In the genomic region with DNA sequence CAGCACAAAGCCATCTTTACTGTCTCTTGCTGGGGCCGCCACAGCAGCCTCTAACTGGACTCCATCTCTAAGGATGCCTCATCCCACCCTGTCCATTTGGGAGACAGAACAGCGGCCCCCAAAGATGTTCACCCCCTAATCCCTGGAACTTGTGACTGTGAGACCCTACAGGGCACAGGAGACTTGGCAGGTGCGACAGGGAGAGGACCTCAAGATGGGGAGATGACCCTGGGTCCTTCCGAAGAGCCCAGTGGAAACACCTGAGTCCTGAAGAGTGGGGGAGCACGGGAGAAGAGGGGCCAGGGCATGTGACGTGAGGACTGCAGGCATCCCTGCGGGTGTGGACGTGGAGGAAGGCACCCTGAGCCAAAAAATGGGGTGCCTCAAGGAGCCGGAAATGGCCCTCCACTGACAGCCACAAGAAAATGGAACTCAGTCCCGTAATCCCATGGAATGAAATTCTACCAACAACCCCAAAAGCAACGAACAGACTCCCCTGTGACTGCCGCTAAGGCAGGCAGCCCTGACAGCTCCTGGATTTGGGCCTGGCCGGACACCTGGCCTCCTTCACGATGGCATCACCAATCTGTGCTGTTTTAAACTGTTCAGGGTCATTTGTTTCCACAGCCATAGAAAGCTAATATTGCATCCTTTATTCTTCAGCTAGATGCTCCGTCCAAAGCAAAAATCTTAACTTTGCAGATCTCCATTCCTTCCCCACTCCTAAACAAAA, we compare ENCODE assay signal across 27 cellular contexts.
"Had no signal": no experiment of that assay in that cellular context is flagged by ENCODE, and none has a peak within 500 bp of the region (broad histone marks: within the 10 kb centered on the region; RNA-seq: fewer than 3 reads in every experiment).

No MANE protein-coding gene starts in this region.

- H3K9ac ChIP-seq: neural progenitor cell had no signal

- H2AFZ ChIP-seq: neural progenitor cell had no signal

- H3K4me2 ChIP-seq: neural progenitor cell, smooth muscle cell had no signal

- H3K27ac ChIP-seq: left lung, lower lobe of right lung, neural progenitor cell, ovary, prostate gland, stomach, suprapubic skin, thoracic aorta, tibial artery, upper lobe of right lung had no signal

- H3K9me3 ChIP-seq: heart left ventricle, left lung, lower lobe of right lung, mucosa of descending colon, ovary, prostate gland, stomach, suprapubic skin, thoracic aorta, tibial artery, upper lobe of right lung had no signal

- H3K4me1 ChIP-seq: neural progenitor cell had no signal

- H3K4me3 ChIP-seq: heart left ventricle, left lung, lower lobe of right lung, mucosa of descending colon, neural progenitor cell, ovary, prostate gland, smooth muscle cell, stomach, suprapubic skin, thoracic aorta, tibial artery, upper lobe of right lung had no signal

- ATAC-seq: heart left ventricle; left colon; left lung; lower lobe of right lung; mucosa of descending colon; naive thymus-derived CD4-positive, alpha-beta T cell; right cardiac atrium; stimulated activated naive B cell treated with anti-CD40 and anti-IgM and Interleukin-4, amounts not matched to agents 10 μg/mL and 1 μg/mL and 100 μg/mL, for 72 hours; stimulated activated naive CD8-positive, alpha-beta T cell treated with anti-CD3 and anti-CD28 coated beads, Interleukin-15, Interleukin-2, amounts not matched to agents 100 U/mL and 50 U/mL, for 24 hours; upper lobe of right lung had no signal

- H3K36me3 ChIP-seq: neural progenitor cell, ovary had no signal

- H3K27me3 ChIP-seq: heart left ventricle, left lung, neural progenitor cell, ovary, suprapubic skin, tibial artery, upper lobe of right lung had no signal

- DNase-seq: glutamatergic neuron; heart left ventricle; hypothalamus; immature natural killer cell; kidney; left colon; lower lobe of right lung; mammary epithelial cell; mesenchymal stem cell; mucosa of descending colon; naive thymus-derived CD4-positive, alpha-beta T cell; right cardiac atrium; stimulated activated CD4-positive, alpha-beta T cell treated with anti-CD3 and anti-CD28 coated beads, Interleukin-1b, Interleukin-23, amount 100 ng/mL, for 48 hours; stimulated activated CD4-positive, alpha-beta T cell treated with anti-CD3 and anti-CD28 coated beads, Interleukin-2, amount 100 ng/mL, for 48 hours; stimulated activated naive B cell treated with anti-CD40 and anti-IgM and Interleukin-4, amounts not matched to agents 10 μg/mL and 1 μg/mL and 100 μg/mL, for 72 hours; stimulated activated naive CD8-positive, alpha-beta T cell treated with anti-CD3 and anti-CD28 coated beads, Interleukin-15, Interleukin-2, amounts not matched to agents 100 U/mL and 50 U/mL, for 24 hours; stomach; tibial artery; trophoblast cell; upper lobe of right lung had no signal
